In the genomic region with DNA sequence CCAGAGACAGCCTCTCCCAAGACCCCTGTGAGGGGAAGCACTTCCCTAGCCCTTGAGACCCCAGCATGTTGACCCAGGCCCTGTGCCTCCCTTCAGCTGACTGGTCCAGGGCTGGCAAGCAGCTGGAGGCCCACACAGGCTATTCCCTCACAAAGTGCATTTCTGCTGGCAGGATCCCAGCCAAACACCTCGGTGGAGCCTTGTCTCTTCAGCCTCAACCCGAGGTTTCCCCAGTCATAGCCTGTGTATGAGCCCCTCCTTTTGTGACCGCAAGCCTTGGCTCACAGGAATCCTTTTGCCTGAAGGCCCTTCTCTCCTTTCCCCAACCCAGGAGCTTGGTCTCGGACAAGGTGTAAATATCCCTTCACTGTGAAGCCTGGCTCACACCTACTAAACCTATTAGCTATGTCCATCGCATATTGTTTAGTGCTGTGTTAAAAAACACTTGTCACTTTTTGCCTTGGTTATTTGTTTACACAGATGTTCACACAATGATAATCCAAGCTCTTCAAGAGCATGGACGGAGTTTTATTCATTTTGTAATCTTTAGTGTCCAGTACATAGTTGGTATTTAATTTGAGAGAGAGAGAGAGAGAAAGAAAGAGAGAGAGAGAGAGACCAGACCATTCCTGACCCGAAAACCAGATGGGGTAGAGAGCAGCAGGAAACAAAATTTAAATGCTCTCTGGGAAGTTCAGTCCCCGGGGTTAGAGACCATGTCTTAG, we compare ENCODE assay signal across 20 cellular contexts. TPM values are rescaled to one million over a fixed set of nuclear protein-coding genes. Genes with fewer than 3 reads are reported as not detected.
DNase-seq lines count a peak whose midpoint lies in the region; ATAC-seq lines count a peak whose summit lies in the region.
"Had no signal": no experiment of that assay in that cellular context is flagged by ENCODE, and none has a peak within 500 bp of the region (broad histone marks: within the 10 kb centered on the region; RNA-seq: fewer than 3 reads in every experiment).

No MANE protein-coding gene starts in this region.

- H3K27ac Mint-ChIP-seq in activated naive CD4-positive, alpha-beta T cell treated with anti-CD3 and anti-CD28 coated beads, Interleukin-2, amount 50 U/mL, for 24 hours: peak overlapping the region; percentile 87
- H3K27ac Mint-ChIP-seq in activated naive CD4-positive, alpha-beta T cell treated with anti-CD3 and anti-CD28 coated beads, Interleukin-2, amount 50 U/mL, for 72 hours: no peak overlapping the region
- H3K27ac Mint-ChIP-seq: CD8-positive, alpha-beta T cell had no signal

- no peak for DNase-seq in activated naive CD4-positive, alpha-beta T cell treated with anti-CD3 and anti-CD28 coated beads, Interleukin-2, amount 50 U/mL, for 72 hours (ENCODE audit: low spot score in 2 of 2)
- DNase-seq in SHP77 treated with DMSO at 0.1 percent for 48 hours (lab: John Stamatoyannopoulos, UW) (peak; percentile 62), neuronal stem cell (ENCODE audit: low spot score) (no peak), DMS79 treated with DMSO at 0.1 percent for 48 hours (lab: John Stamatoyannopoulos, UW) (no peak), putamen (ENCODE audit: low spot score) (no peak)
- DNase-seq: CD8-positive, alpha-beta T cell; EL; H7; NCI-H1417; NCI-H187 treated with DMSO at 0.1 percent for 48 hours; NCI-H2171; NCI-H69; OCI-M1; SIG-M5; T1000 had no signal

- no peak overlapping the region for H3K4me3 ChIP-seq in neuronal stem cell (ENCODE audit: low read length in 2 of 2)
- H3K4me3 ChIP-seq: BLaER1 treated with 17β-estradiol and CSF1 and Interleukin-3, amounts not matched to agents 10 nM and 100 nM; GM12878 had no signal

- no peak overlapping the region for H4K8ac ChIP-seq in neuronal stem cell (ENCODE audit: low read depth, low read length)

- no peak overlapping the region for H3K9ac ChIP-seq in neuronal stem cell (ENCODE audit: low read depth, low read length, poor library complexity)
- H3K9ac ChIP-seq: BLaER1 treated with 17β-estradiol and CSF1 and Interleukin-3, amounts not matched to agents 10 nM and 100 nM had no signal

- no peak for ATAC-seq in activated naive CD4-positive, alpha-beta T cell treated with anti-CD3 and anti-CD28 coated beads, Interleukin-2, amount 50 U/mL, for 72 hours
- ATAC-seq in GM21447 (IDR thresholded peaks at IDR 0.05; ENCODE audit: unreplicated experiment): no peak
- ATAC-seq: CD8-positive, alpha-beta T cell; GM12878 had no signal

- H3K18ac ChIP-seq in neuronal stem cell (ENCODE audit: low read length): peak overlapping the region; percentile 3

- no peaks in the 10 kb centered on the region for H3K9me3 Mint-ChIP-seq in activated naive CD4-positive, alpha-beta T cell treated with anti-CD3 and anti-CD28 coated beads, Interleukin-2, amount 50 U/mL, for 24 hours
- H3K9me3 Mint-ChIP-seq in activated naive CD4-positive, alpha-beta T cell treated with anti-CD3 and anti-CD28 coated beads, Interleukin-2, amount 50 U/mL, for 72 hours: no peaks in the 10 kb centered on the region

- H2AFZ ChIP-seq in neuronal stem cell (ENCODE audit: low read length): peak overlapping the region; percentile 69

- H3K36me3 Mint-ChIP-seq in activated naive CD4-positive, alpha-beta T cell treated with anti-CD3 and anti-CD28 coated beads, Interleukin-2, amount 50 U/mL, for 24 hours: no peaks in the 10 kb centered on the region
- H3K36me3 Mint-ChIP-seq in activated naive CD4-positive, alpha-beta T cell treated with anti-CD3 and anti-CD28 coated beads, Interleukin-2, amount 50 U/mL, for 72 hours: no peaks in the 10 kb centered on the region
- H3K36me3 Mint-ChIP-seq: CD8-positive, alpha-beta T cell had no signal

- no peak overlapping the region for H3K14ac ChIP-seq in neuronal stem cell (ENCODE audit: low read length)

- no peak overlapping the region for H2BK12ac ChIP-seq in neuronal stem cell (ENCODE audit: low read length)

- H3K4me2 ChIP-seq in neuronal stem cell (ENCODE audit: insufficient read depth, low read length, poor library complexity, severe bottlenecking): no peak overlapping the region

- H3K4me1 Mint-ChIP-seq in activated naive CD4-positive, alpha-beta T cell treated with anti-CD3 and anti-CD28 coated beads, Interleukin-2, amount 50 U/mL, for 24 hours: peaks cover 17% of the 10 kb centered on the region

- no peak overlapping the region for H2BK15ac ChIP-seq in neuronal stem cell (ENCODE audit: low read length)

- H3K36me3 ChIP-seq in KOPT-K1 (ENCODE audit: insufficient read depth, low read length): no peaks in the 10 kb centered on the region
- H3K36me3 ChIP-seq in neuronal stem cell (replicated peaks in 1 of 2; ENCODE audit: control insufficient read depth in 2 of 2, insufficient read depth in 2 of 2, low read length in 2 of 2): no peaks in the 10 kb centered on the region
- H3K36me3 ChIP-seq: BLaER1 treated with 17β-estradiol and CSF1 and Interleukin-3, amounts not matched to agents 10 nM and 100 nM had no signal

- H3K9me3 ChIP-seq in KOPT-K1 (ENCODE audit: insufficient read depth, low read length, poor library complexity, severe bottlenecking) (peaks cover 20% of the 10 kb centered on the region), neuronal stem cell (replicated peaks in 1 of 2; ENCODE audit: control insufficient read depth in 2 of 2, insufficient read depth in 1 of 2, low read depth in 1 of 2, low read length in 2 of 2) (peaks cover 0 to 9% of the 10 kb centered on the region in 2 donors)

- H2BK5ac ChIP-seq in neuronal stem cell (ENCODE audit: low read length): no peak overlapping the region

- no peak overlapping the region for H3K23ac ChIP-seq in neuronal stem cell (ENCODE audit: low read depth, low read length, poor library complexity)

- peaks cover 2% of the 10 kb centered on the region for H3K27me3 Mint-ChIP-seq in activated naive CD4-positive, alpha-beta T cell treated with anti-CD3 and anti-CD28 coated beads, Interleukin-2, amount 50 U/mL, for 24 hours

- no CpG with 5 or more reads among the region's 8 CpGs for WGBS in neuronal stem cell (ENCODE audit: extremely low coverage in 2 of 2, insufficient read length in 2 of 2, insufficient replicate concordance in 1 of 2), 2 donors

- no peaks in the 10 kb centered on the region for H3K27me3 ChIP-seq in neuronal stem cell (ENCODE audit: control insufficient read depth in 3 of 3, insufficient read depth in 3 of 3, low read depth in 1 of 3, low read length in 3 of 3)
- H3K27me3 ChIP-seq: BLaER1 treated with 17β-estradiol and CSF1 and Interleukin-3, amounts not matched to agents 10 nM and 100 nM had no signal

- H2BK120ac ChIP-seq in neuronal stem cell (ENCODE audit: low read depth, low read length): no peak overlapping the region

- no peak overlapping the region for H3K4me3 Mint-ChIP-seq in activated naive CD4-positive, alpha-beta T cell treated with anti-CD3 and anti-CD28 coated beads, Interleukin-2, amount 50 U/mL, for 24 hours
- H3K4me3 Mint-ChIP-seq: CD8-positive, alpha-beta T cell had no signal

- H2AK5ac ChIP-seq in neuronal stem cell (ENCODE audit: low read depth, low read length): no peak overlapping the region

- peak overlapping the region; percentile 17 for H3K27ac ChIP-seq in KOPT-K1 (ENCODE audit: low read depth, low read length, poor library complexity, severe bottlenecking)
- H3K27ac ChIP-seq in neuronal stem cell (replicated peaks; ENCODE audit: low read length): no peak overlapping the region
- H3K27ac ChIP-seq: BLaER1 treated with 17β-estradiol and CSF1 and Interleukin-3, amounts not matched to agents 10 nM and 100 nM had no signal

- no peaks in the 10 kb centered on the region for H3K79me1 ChIP-seq in neuronal stem cell (ENCODE audit: low read depth, low read length)

- H3K4ac ChIP-seq in neuronal stem cell (ENCODE audit: low read length): no peak overlapping the region

- peaks cover 2 to 8% of the 10 kb centered on the region in 2 donors for H3K4me1 ChIP-seq in neuronal stem cell (ENCODE audit: control insufficient read depth in 2 of 2, insufficient read depth in 1 of 2, low read depth in 1 of 2, low read length in 2 of 2)

- H4K91ac ChIP-seq in neuronal stem cell (ENCODE audit: low read depth, low read length, poor library complexity): no peak overlapping the region

RNA-seq across cellular contexts. Expression of gene CD247, which starts 8.5 kb away (rescaled TPM):
- 100 to 1,000 TPM; 118 to 158 TPM for total RNA-seq in activated naive CD4-positive, alpha-beta T cell treated with anti-CD3 and anti-CD28 coated beads, Interleukin-2, amount 50 U/mL, for 72 hours
- polyA plus RNA-seq in neuronal stem cell (2013, experiment 1 of 2): 1.5 TPM
- polyA plus RNA-seq in neuronal stem cell (2013, experiment 2 of 2): 1.5 TPM

RNA-seq across cellular contexts. Expression of gene CREG1, which starts 26.7 kb away (rescaled TPM):
- 10 to 100 TPM; 11.7 to 15.1 TPM for total RNA-seq in activated naive CD4-positive, alpha-beta T cell treated with anti-CD3 and anti-CD28 coated beads, Interleukin-2, amount 50 U/mL, for 72 hours
- 32.6 TPM for polyA plus RNA-seq in neuronal stem cell (2013, experiment 1 of 2)
- polyA plus RNA-seq in neuronal stem cell (2013, experiment 2 of 2): 33.4 TPM
